In the genomic region with DNA sequence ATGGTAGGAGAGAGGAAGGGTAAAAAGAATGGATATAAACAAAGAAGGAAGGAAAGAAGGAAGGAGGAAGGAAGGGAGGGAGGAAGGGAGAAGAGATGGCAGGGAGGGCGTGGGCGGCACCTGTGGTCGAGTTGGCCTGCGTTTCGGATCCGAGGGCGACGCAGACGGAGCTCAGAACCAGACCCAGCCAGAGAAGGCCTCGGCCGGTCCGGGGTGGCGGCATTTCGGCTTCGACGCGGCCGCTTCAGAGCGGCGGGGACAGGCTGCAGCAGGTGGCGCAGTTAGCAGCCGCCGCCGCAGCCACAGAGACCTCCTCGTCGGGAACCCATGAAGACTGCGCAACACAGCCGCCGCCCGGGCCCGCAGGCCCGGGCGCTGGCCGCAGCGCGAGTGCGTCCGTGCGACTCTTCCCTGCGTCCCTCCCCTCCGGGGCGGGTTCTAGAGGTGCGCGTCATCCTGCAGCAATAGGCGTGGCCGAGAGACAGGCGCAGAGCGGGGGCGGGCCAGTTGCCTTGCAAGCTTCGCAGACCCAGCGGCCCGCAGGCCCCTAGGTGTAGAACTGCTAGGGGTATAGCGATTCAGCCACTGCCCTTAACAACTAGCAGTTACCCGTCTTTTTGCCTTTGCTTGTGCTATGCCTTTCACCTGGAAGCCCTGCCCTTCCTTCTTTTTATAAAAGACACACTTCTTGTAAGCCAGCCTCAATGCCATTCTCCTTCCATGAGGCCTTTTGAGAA, we compare ENCODE assay signal across 8 cellular contexts. TPM values are rescaled to one million over a fixed set of nuclear protein-coding genes. Genes with fewer than 3 reads are reported as not detected.
DNase-seq lines count a peak whose midpoint lies in the region; ATAC-seq, FAIRE-seq and TF ChIP-seq lines count a peak whose summit lies in the region.

A gene with protein sequence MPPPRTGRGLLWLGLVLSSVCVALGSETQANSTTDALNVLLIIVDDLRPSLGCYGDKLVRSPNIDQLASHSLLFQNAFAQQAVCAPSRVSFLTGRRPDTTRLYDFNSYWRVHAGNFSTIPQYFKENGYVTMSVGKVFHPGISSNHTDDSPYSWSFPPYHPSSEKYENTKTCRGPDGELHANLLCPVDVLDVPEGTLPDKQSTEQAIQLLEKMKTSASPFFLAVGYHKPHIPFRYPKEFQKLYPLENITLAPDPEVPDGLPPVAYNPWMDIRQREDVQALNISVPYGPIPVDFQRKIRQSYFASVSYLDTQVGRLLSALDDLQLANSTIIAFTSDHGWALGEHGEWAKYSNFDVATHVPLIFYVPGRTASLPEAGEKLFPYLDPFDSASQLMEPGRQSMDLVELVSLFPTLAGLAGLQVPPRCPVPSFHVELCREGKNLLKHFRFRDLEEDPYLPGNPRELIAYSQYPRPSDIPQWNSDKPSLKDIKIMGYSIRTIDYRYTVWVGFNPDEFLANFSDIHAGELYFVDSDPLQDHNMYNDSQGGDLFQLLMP (minus strand): TSS at position 392 of the 737 bp plus-strand sequence. CDS start 169 bp downstream, at position 223.

- DNase-seq in GM12892 (ENCODE audit: insufficient read length) (peak; percentile 47), NCI-H146 (lab: John Stamatoyannopoulos, UW) (peak; percentile 90), T-cell (peak; percentile 62 to 88 (median 82)), adrenal gland (peak; percentile 87 to 95 (median 90)), heart left ventricle (peak; percentile 90 to 94 (median 92)), posterior cingulate gyrus (peak; percentile 72 to 99 (median 89)), type B pancreatic cell (ENCODE audit: extremely low spot score, unreplicated experiment) (peak; percentile 85)

- H3K36me3 Mint-ChIP-seq in T-cell (peaks cover 6% of the 10 kb centered on the region), type B pancreatic cell (peaks cover 3% of the 10 kb centered on the region)

- peak; percentile 84 for ATAC-seq in HG02798 (IDR thresholded peaks at IDR 0.05; ENCODE audit: poor library complexity, unreplicated experiment)
- ATAC-seq in T-cell (replicated peaks in 1 of 4): peak; percentile 79 to 83 (median 80)
- ATAC-seq in heart left ventricle: peak; percentile 89 to 97 (median 96)

- H3K9me3 Mint-ChIP-seq in T-cell (no peaks in the 10 kb centered on the region), type B pancreatic cell (no peaks in the 10 kb centered on the region)

- CTCF ChIA-PET in T-cell (lab: Charles Lee): interaction anchor here (0.6 to 2.6 kb wide), 5 partner anchors 16 to 434 kb away, joined by 3 to 20 read pairs (median 4); a partner anchor contains a TSS

- TF ChIP-seq CTCF in adrenal gland (IDR thresholded peaks at IDR 0.05) (no peak), heart left ventricle (IDR thresholded peaks at IDR 0.05) (peak in 1 of 12 donors; percentile 11), type B pancreatic cell (conservative IDR thresholded peaks at IDR 0.05) (no peak)

- H3K4me1 Mint-ChIP-seq in T-cell: peaks cover 24 to 40% (median 31%) of the 10 kb centered on the region in 3 donors
- H3K4me1 Mint-ChIP-seq in type B pancreatic cell (ENCODE audit: unreplicated experiment): peaks cover under 1% of the 10 kb centered on the region

- H3K4me1 ChIP-seq in adrenal gland (replicated peaks in 1 of 2): no peaks in the 10 kb centered on the region
- peaks cover 0 to 22% (median 3%) of the 10 kb centered on the region in 12 donors for H3K4me1 ChIP-seq in heart left ventricle

- peak within 1 kb of the TSS; percentile 88 to 95 for H3K27ac Mint-ChIP-seq in T-cell
- peak within 1 kb of the TSS; percentile 86 for H3K27ac Mint-ChIP-seq in type B pancreatic cell

- 0 to 44% (median 15%) methylated on average over 14 to 51 of the region's 54 CpGs for WGBS in adrenal gland, 4 donors
- WGBS in heart left ventricle, 4 donors: 0 to 38% (median 15%) methylated on average over 49 to 54 of the region's 54 CpGs

- H3K27ac ChIP-seq in adrenal gland: peak within 1 kb of the TSS in 4 of 5 donors; percentile 47 to 92 (median 83)
- peak within 1 kb of the TSS; percentile 61 to 94 (median 88) for H3K27ac ChIP-seq in heart left ventricle

- peaks cover 0 to 14% of the 10 kb centered on the region in 2 donors for H3K27me3 Mint-ChIP-seq in T-cell
- no peaks in the 10 kb centered on the region for H3K27me3 Mint-ChIP-seq in type B pancreatic cell

- peaks cover 0 to 15% of the 10 kb centered on the region in 2 donors for H3K36me3 ChIP-seq in adrenal gland (replicated peaks in 1 of 2)
- peaks cover 0 to 26% (median 18%) of the 10 kb centered on the region in 9 donors for H3K36me3 ChIP-seq in heart left ventricle

- intact Hi-C loops in adrenal gland (cut with DNase I) (no loop called here), heart left ventricle (cut with DNase I) (no loop called here), posterior cingulate gyrus (cut with DNase I) (no loop called here)

- H3K4me3 ChIP-seq in adrenal gland: peak within 1 kb of the TSS in 3 of 4 donors; percentile 11 to 62 (median 25)
- H3K4me3 ChIP-seq in heart left ventricle: peak within 1 kb of the TSS; percentile 27 to 98 (median 76)

- POLR2A ChIA-PET in T-cell (lab: Charles Lee): interaction anchor here (0.6 to 7.5 kb wide), 8 partner anchors 11 to 435 kb away, joined by 3 to 111 read pairs (median 5); a partner anchor contains a TSS

- H3K4me3 Mint-ChIP-seq in T-cell: peak within 1 kb of the TSS; percentile 79 to 96 (median 88)
- H3K4me3 Mint-ChIP-seq in type B pancreatic cell: peak within 1 kb of the TSS; percentile 87

- TF ChIP-seq POLR2A in GM12892 (IDR thresholded peaks at IDR 0.05; ENCODE audit: low read depth, low read length) (peak; percentile 86), adrenal gland (IDR thresholded peaks at IDR 0.05) (peak; percentile 93 to 97), heart left ventricle (IDR thresholded peaks at IDR 0.05) (peak; percentile 92 to 98)

- H3K27me3 ChIP-seq in adrenal gland (no peaks in the 10 kb centered on the region), heart left ventricle (peaks cover 0 to 9% (median 0%) of the 10 kb centered on the region in 9 donors)

- FAIRE-seq in GM12892 (lab: Jason Lieb, UNC): peak; percentile 80

- H3K9me3 ChIP-seq in adrenal gland (replicated peaks in 1 of 3) (no peaks in the 10 kb centered on the region), heart left ventricle (no peaks in the 10 kb centered on the region)

RNA-seq across cellular contexts. Expression of the gene that starts here (rescaled TPM):
- polyA plus RNA-seq in GM12892 (2012; ENCODE audit: missing spikeins): 52.7 TPM
- total RNA-seq in T-cell: 100 to 1,000 TPM; 152 to 402 (median 182) TPM
- 10 to 100 TPM; 47.7 to 79.3 (median 55.9) TPM for total RNA-seq in adrenal gland
- 10 to 100 TPM; 19.5 to 87.6 (median 34.8) TPM for polyA plus RNA-seq in adrenal gland
- total RNA-seq in heart left ventricle: 10 to 100 TPM; 57.4 to 83.9 (median 72.6) TPM
- polyA plus RNA-seq in heart left ventricle: 10 to 100 TPM; 20.7 to 58.9 TPM
- total RNA-seq in type B pancreatic cell (ENCODE audit: low replicate concordance): 46.8 and 173 TPM in 2 replicates

Comparison
In these comparisons a context has a peak if more than half of its experiments do, and no peak if none do; other contexts are left out.
1. Peak in every context shown above with its lines: DNase-seq, ATAC-seq, H3K4me3 ChIP-seq and H3K27ac ChIP-seq.